ENCODE assay signal across 1 cellular context in the genomic region with DNA sequence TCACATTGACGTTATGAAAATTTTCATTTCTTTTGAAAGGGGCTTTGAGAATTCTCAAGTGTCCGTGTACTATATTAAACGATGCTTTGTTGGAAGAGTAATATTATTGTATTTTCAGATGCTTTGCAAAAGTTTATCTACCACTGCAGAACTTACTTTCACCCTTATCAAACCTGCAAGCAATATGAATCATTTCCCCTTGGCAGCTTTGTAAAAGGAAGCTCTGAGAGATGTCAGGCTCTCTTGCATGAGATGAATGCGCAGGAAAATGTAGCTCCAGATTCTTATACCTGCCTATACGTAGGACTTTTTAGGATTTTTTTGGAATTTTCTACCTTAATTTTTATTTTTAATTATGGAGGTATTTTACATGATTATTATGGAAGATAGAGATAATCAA.
TF ChIP-seq lines count a peak whose summit lies in the region.

No MANE protein-coding gene starts in this region.

TF ChIP-seq in K562, 482 proteins besides CTCF, POLR2A, EP300 and RAD21 (continued from another document and continues in another):
- TF ChIP-seq, protein P1, sequence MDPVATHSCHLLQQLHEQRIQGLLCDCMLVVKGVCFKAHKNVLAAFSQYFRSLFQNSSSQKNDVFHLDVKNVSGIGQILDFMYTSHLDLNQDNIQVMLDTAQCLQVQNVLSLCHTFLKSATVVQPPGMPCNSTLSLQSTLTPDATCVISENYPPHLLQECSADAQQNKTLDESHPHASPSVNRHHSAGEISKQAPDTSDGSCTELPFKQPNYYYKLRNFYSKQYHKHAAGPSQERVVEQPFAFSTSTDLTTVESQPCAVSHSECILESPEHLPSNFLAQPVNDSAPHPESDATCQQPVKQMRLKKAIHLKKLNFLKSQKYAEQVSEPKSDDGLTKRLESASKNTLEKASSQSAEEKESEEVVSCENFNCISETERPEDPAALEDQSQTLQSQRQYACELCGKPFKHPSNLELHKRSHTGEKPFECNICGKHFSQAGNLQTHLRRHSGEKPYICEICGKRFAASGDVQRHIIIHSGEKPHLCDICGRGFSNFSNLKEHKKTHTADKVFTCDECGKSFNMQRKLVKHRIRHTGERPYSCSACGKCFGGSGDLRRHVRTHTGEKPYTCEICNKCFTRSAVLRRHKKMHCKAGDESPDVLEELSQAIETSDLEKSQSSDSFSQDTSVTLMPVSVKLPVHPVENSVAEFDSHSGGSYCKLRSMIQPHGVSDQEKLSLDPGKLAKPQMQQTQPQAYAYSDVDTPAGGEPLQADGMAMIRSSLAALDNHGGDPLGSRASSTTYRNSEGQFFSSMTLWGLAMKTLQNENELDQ (CRISPR knock-in tag; IDR thresholded peaks at IDR 0.05; ENCODE audit: borderline replicate concordance) = no peak
- TF ChIP-seq NCOA1 (IDR thresholded peaks at IDR 0.05; ENCODE audit: low read depth) (no peak), HNRNPUL1 (IDR thresholded peaks at IDR 0.05; ENCODE audit: low read length) (no peak), NRF1 (conservative IDR thresholded peaks at IDR 0.05 in 1 of 2, IDR thresholded peaks at IDR 0.05 in 1 of 2) (peak; percentile 64 to 66), ZBED1 (IDR thresholded peaks at IDR 0.05) (no peak), BRD9 (IDR thresholded peaks at IDR 0.05; ENCODE audit: low read depth, partially characterized antibody) (no peak), HSF4 (CRISPR knock-in tag; IDR thresholded peaks at IDR 0.05; ENCODE audit: borderline replicate concordance) (no peak), ZKSCAN3 (CRISPR knock-in tag; IDR thresholded peaks at IDR 0.05) (no peak), CEBPB (tag; IDR thresholded peaks at IDR 0.05) (no peak), MAFG (tag; conservative IDR thresholded peaks at IDR 0.05) (no peak), DPF2 (IDR thresholded peaks at IDR 0.05) (peak; percentile 96), KDM5B (IDR thresholded peaks at IDR 0.05; ENCODE audit: insufficient replicate concordance, low read depth, low read length) (no peak), TCF3 (CRISPR knock-in tag; IDR thresholded peaks at IDR 0.05) (peak; percentile 94), U2AF1 (optimal IDR thresholded peaks at IDR 0.05; ENCODE audit: low read depth, low read length) (no peak), MECOM (CRISPR knock-in tag; IDR thresholded peaks at IDR 0.05) (0 out of 2 replicates have a peak, but pooled peaks have one; percentile 28), NFATC3 (IDR thresholded peaks at IDR 0.05) (no peak; the same call in 1 of the 2 replicates), CC2D1A (IDR thresholded peaks at IDR 0.05) (no peak), SIRT6 (IDR thresholded peaks at IDR 0.05; ENCODE audit: low read depth, low read length) (no peak), ZFPM2 (CRISPR knock-in tag; IDR thresholded peaks at IDR 0.05) (no peak), ARID2 (IDR thresholded peaks at IDR 0.05) (no peak), MIER1 (IDR thresholded peaks at IDR 0.05; ENCODE audit: low read depth) (no peak), TAL1 (IDR thresholded peaks at IDR 0.05) (peak; percentile 90), KLF13 (tag; IDR thresholded peaks at IDR 0.05; ENCODE audit: borderline replicate concordance, low read depth) (no peak), SAFB2 (IDR thresholded peaks at IDR 0.05; ENCODE audit: borderline replicate concordance, low read depth, low read length, severe bottlenecking) (no peak), TGIF2 (CRISPR knock-in tag; IDR thresholded peaks at IDR 0.05) (no peak), ARID1B (IDR thresholded peaks at IDR 0.05) (peak; percentile 97)
- TF ChIP-seq, protein P2, sequence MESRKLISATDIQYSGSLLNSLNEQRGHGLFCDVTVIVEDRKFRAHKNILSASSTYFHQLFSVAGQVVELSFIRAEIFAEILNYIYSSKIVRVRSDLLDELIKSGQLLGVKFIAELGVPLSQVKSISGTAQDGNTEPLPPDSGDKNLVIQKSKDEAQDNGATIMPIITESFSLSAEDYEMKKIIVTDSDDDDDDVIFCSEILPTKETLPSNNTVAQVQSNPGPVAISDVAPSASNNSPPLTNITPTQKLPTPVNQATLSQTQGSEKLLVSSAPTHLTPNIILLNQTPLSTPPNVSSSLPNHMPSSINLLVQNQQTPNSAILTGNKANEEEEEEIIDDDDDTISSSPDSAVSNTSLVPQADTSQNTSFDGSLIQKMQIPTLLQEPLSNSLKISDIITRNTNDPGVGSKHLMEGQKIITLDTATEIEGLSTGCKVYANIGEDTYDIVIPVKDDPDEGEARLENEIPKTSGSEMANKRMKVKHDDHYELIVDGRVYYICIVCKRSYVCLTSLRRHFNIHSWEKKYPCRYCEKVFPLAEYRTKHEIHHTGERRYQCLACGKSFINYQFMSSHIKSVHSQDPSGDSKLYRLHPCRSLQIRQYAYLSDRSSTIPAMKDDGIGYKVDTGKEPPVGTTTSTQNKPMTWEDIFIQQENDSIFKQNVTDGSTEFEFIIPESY (CRISPR knock-in tag; IDR thresholded peaks at IDR 0.05) = no peak
- TF ChIP-seq, protein P3, sequence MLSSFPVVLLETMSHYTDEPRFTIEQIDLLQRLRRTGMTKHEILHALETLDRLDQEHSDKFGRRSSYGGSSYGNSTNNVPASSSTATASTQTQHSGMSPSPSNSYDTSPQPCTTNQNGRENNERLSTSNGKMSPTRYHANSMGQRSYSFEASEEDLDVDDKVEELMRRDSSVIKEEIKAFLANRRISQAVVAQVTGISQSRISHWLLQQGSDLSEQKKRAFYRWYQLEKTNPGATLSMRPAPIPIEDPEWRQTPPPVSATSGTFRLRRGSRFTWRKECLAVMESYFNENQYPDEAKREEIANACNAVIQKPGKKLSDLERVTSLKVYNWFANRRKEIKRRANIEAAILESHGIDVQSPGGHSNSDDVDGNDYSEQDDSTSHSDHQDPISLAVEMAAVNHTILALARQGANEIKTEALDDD (IDR thresholded peaks at IDR 0.05) = 0 out of 2 replicates have a peak, but pooled peaks have one; percentile 17
- TF ChIP-seq, protein P4, sequence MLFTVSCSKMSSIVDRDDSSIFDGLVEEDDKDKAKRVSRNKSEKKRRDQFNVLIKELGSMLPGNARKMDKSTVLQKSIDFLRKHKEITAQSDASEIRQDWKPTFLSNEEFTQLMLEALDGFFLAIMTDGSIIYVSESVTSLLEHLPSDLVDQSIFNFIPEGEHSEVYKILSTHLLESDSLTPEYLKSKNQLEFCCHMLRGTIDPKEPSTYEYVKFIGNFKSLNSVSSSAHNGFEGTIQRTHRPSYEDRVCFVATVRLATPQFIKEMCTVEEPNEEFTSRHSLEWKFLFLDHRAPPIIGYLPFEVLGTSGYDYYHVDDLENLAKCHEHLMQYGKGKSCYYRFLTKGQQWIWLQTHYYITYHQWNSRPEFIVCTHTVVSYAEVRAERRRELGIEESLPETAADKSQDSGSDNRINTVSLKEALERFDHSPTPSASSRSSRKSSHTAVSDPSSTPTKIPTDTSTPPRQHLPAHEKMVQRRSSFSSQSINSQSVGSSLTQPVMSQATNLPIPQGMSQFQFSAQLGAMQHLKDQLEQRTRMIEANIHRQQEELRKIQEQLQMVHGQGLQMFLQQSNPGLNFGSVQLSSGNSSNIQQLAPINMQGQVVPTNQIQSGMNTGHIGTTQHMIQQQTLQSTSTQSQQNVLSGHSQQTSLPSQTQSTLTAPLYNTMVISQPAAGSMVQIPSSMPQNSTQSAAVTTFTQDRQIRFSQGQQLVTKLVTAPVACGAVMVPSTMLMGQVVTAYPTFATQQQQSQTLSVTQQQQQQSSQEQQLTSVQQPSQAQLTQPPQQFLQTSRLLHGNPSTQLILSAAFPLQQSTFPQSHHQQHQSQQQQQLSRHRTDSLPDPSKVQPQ (CRISPR knock-in tag; IDR thresholded peaks at IDR 0.05; ENCODE audit: borderline replicate concordance) = no peak
- TF ChIP-seq, protein P5, sequence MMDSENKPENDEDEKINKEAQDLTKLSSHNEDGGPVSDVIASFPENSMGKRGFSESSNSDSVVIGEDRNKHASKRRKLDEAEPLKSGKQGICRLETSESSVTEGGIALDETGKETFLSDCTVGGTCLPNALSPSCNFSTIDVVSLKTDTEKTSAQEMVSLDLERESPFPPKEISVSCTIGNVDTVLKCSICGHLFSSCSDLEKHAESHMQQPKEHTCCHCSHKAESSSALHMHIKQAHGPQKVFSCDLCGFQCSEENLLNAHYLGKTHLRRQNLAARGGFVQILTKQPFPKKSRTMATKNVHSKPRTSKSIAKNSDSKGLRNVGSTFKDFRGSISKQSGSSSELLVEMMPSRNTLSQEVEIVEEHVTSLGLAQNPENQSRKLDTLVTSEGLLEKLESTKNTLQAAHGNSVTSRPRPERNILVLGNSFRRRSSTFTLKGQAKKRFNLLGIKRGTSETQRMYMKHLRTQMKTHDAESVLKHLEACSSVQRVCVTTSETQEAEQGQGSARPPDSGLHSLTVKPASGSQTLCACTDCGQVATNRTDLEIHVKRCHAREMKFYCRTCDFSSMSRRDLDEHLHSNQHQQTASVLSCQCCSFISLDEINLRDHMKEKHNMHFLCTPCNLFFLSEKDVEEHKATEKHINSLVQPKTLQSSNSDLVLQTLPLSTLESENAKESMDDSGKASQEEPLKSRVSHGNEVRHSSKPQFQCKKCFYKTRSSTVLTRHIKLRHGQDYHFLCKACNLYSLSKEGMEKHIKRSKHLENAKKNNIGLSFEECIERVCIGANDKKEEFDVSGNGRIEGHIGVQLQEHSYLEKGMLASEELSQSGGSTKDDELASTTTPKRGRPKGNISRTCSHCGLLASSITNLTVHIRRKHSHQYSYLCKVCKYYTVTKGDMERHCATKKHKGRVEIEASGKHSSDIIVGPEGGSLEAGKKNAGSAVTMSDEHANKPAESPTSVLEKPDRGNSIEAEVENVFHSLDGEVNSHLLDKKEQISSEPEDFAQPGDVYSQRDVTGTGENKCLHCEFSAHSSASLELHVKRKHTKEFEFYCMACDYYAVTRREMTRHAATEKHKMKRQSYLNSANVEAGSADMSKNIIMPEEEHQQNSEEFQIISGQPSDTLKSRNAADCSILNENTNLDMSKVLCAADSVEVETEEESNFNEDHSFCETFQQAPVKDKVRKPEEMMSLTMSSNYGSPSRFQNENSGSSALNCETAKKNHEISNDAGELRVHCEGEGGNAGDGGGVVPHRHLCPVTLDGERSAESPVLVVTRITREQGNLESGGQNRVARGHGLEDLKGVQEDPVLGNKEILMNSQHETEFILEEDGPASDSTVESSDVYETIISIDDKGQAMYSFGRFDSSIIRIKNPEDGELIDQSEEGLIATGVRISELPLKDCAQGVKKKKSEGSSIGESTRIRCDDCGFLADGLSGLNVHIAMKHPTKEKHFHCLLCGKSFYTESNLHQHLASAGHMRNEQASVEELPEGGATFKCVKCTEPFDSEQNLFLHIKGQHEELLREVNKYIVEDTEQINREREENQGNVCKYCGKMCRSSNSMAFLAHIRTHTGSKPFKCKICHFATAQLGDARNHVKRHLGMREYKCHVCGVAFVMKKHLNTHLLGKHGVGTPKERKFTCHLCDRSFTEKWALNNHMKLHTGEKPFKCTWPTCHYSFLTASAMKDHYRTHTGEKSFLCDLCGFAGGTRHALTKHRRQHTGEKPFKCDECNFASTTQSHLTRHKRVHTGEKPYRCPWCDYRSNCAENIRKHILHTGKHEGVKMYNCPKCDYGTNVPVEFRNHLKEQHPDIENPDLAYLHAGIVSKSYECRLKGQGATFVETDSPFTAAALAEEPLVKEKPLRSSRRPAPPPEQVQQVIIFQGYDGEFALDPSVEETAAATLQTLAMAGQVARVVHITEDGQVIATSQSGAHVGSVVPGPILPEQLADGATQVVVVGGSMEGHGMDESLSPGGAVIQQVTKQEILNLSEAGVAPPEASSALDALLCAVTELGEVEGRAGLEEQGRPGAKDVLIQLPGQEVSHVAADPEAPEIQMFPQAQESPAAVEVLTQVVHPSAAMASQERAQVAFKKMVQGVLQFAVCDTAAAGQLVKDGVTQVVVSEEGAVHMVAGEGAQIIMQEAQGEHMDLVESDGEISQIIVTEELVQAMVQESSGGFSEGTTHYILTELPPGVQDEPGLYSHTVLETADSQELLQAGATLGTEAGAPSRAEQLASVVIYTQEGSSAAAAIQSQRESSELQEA (IDR thresholded peaks at IDR 0.05; ENCODE audit: low read depth) = no peak
- TF ChIP-seq, protein P6, sequence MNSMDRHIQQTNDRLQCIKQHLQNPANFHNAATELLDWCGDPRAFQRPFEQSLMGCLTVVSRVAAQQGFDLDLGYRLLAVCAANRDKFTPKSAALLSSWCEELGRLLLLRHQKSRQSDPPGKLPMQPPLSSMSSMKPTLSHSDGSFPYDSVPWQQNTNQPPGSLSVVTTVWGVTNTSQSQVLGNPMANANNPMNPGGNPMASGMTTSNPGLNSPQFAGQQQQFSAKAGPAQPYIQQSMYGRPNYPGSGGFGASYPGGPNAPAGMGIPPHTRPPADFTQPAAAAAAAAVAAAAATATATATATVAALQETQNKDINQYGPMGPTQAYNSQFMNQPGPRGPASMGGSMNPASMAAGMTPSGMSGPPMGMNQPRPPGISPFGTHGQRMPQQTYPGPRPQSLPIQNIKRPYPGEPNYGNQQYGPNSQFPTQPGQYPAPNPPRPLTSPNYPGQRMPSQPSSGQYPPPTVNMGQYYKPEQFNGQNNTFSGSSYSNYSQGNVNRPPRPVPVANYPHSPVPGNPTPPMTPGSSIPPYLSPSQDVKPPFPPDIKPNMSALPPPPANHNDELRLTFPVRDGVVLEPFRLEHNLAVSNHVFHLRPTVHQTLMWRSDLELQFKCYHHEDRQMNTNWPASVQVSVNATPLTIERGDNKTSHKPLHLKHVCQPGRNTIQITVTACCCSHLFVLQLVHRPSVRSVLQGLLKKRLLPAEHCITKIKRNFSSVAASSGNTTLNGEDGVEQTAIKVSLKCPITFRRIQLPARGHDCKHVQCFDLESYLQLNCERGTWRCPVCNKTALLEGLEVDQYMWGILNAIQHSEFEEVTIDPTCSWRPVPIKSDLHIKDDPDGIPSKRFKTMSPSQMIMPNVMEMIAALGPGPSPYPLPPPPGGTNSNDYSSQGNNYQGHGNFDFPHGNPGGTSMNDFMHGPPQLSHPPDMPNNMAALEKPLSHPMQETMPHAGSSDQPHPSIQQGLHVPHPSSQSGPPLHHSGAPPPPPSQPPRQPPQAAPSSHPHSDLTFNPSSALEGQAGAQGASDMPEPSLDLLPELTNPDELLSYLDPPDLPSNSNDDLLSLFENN (IDR thresholded peaks at IDR 0.05; ENCODE audit: low read depth in 2 of 2, low read length in 2 of 2) = peak in 1 of 2 experiments; percentile 84; a peak in 2 of 4 replicates
- TF ChIP-seq, protein P7, sequence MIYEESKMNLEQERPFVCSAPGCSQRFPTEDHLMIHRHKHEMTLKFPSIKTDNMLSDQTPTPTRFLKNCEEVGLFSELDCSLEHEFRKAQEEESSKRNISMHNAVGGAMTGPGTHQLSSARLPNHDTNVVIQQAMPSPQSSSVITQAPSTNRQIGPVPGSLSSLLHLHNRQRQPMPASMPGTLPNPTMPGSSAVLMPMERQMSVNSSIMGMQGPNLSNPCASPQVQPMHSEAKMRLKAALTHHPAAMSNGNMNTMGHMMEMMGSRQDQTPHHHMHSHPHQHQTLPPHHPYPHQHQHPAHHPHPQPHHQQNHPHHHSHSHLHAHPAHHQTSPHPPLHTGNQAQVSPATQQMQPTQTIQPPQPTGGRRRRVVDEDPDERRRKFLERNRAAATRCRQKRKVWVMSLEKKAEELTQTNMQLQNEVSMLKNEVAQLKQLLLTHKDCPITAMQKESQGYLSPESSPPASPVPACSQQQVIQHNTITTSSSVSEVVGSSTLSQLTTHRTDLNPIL (CRISPR knock-in tag; IDR thresholded peaks at IDR 0.05) = no peak
- TF ChIP-seq, protein P8, sequence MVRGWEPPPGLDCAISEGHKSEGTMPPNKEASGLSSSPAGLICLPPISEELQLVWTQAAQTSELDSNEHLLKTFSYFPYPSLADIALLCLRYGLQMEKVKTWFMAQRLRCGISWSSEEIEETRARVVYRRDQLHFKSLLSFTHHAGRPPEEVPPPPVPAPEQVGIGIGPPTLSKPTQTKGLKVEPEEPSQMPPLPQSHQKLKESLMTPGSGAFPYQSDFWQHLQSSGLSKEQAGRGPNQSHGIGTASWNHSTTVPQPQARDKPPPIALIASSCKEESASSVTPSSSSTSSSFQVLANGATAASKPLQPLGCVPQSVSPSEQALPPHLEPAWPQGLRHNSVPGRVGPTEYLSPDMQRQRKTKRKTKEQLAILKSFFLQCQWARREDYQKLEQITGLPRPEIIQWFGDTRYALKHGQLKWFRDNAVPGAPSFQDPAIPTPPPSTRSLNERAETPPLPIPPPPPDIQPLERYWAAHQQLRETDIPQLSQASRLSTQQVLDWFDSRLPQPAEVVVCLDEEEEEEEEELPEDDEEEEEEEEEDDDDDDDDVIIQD (CRISPR knock-in tag; IDR thresholded peaks at IDR 0.05) = no peak
